14 cellular contexts compared by ENCODE assay signal in genomic region chr4:140122891-140123290, GRCh38.
"Had no signal": no experiment of that assay in that cellular context is flagged by ENCODE, and none has a peak within 500 bp of the region (broad histone marks: within the 10 kb centered on the region; RNA-seq: fewer than 3 reads in every experiment).

No MANE protein-coding gene starts in this region.

- H3K9me3 Mint-ChIP-seq: activated naive CD4-positive, alpha-beta T cell treated with anti-CD3 and anti-CD28 coated beads for 36 hours; activated T-helper 1 cell treated with anti-CD3 and anti-CD28 coated beads, Interleukin-12 subunit alpha, Interleukin-12 subunit beta, Interleukin-2, Interleukin-4 antibody, amounts not matched to agents 30 ng/mL and 10 ng/mL and 1 ng/mL, durations not matched to agents 14 hours and 24 hours and 36 hours; dendritic cell treated with granulocyte-macrophage colony-stimulating factor and Interleukin-4, amounts not matched to agents 40 ng/mL and 50 ng/mL, for 4 days; effector memory CD8-positive, alpha-beta T cell; memory B cell; stimulated activated effector memory CD8-positive, alpha-beta T cell treated with anti-CD3 and anti-CD28 coated beads, Interleukin-12 subunit alpha, Interleukin-12 subunit beta, amount 100 ng/mL, for 72 hours had no signal

- H3K4me1 Mint-ChIP-seq: memory B cell; stimulated activated effector memory CD8-positive, alpha-beta T cell treated with anti-CD3 and anti-CD28 coated beads, Interleukin-12 subunit alpha, Interleukin-12 subunit beta, amount 100 ng/mL, for 72 hours had no signal

- H3K4me1 ChIP-seq: psoas muscle, right lobe of liver had no signal

- H3K9me3 ChIP-seq: left ventricle myocardium inferior, psoas muscle, right lobe of liver had no signal

- H3K27me3 Mint-ChIP-seq: dendritic cell treated with granulocyte-macrophage colony-stimulating factor and Interleukin-4, amounts not matched to agents 40 ng/mL and 50 ng/mL, for 4 days; type B pancreatic cell had no signal

- H3K4me3 Mint-ChIP-seq: activated naive CD4-positive, alpha-beta T cell treated with anti-CD3 and anti-CD28 coated beads for 36 hours; activated T-helper 1 cell treated with anti-CD3 and anti-CD28 coated beads, Interleukin-12 subunit alpha, Interleukin-12 subunit beta, Interleukin-2, Interleukin-4 antibody, amounts not matched to agents 30 ng/mL and 10 ng/mL and 1 ng/mL, durations not matched to agents 14 hours and 24 hours and 36 hours; dendritic cell treated with granulocyte-macrophage colony-stimulating factor and Interleukin-4, amounts not matched to agents 40 ng/mL and 50 ng/mL, for 4 days; effector memory CD8-positive, alpha-beta T cell; memory B cell; nephron progenitor cell; stimulated activated effector memory CD8-positive, alpha-beta T cell treated with anti-CD3 and anti-CD28 coated beads, Interleukin-12 subunit alpha, Interleukin-12 subunit beta, amount 100 ng/mL, for 72 hours; type B pancreatic cell had no signal

- DNase-seq: activated naive CD4-positive, alpha-beta T cell treated with anti-CD3 and anti-CD28 coated beads for 36 hours; anterior cingulate cortex; cerebellar nuclear complex; effector memory CD8-positive, alpha-beta T cell; kidney; left ventricle myocardium inferior; nephron progenitor cell; psoas muscle; right lobe of liver had no signal

- H3K27ac Mint-ChIP-seq: activated naive CD4-positive, alpha-beta T cell treated with anti-CD3 and anti-CD28 coated beads for 36 hours; activated T-helper 1 cell treated with anti-CD3 and anti-CD28 coated beads, Interleukin-12 subunit alpha, Interleukin-12 subunit beta, Interleukin-2, Interleukin-4 antibody, amounts not matched to agents 30 ng/mL and 10 ng/mL and 1 ng/mL, durations not matched to agents 14 hours and 24 hours and 36 hours; dendritic cell treated with granulocyte-macrophage colony-stimulating factor and Interleukin-4, amounts not matched to agents 40 ng/mL and 50 ng/mL, for 4 days; effector memory CD8-positive, alpha-beta T cell; memory B cell; nephron progenitor cell; stimulated activated effector memory CD8-positive, alpha-beta T cell treated with anti-CD3 and anti-CD28 coated beads, Interleukin-12 subunit alpha, Interleukin-12 subunit beta, amount 100 ng/mL, for 72 hours; type B pancreatic cell had no signal

- H3K27ac ChIP-seq: left ventricle myocardium inferior, psoas muscle, right lobe of liver had no signal

- ATAC-seq: effector memory CD8-positive, alpha-beta T cell; psoas muscle; right lobe of liver; stimulated activated effector memory CD8-positive, alpha-beta T cell treated with anti-CD3 and anti-CD28 coated beads, Interleukin-12 subunit alpha, Interleukin-12 subunit beta, amount 100 ng/mL, for 72 hours had no signal

- H3K27me3 ChIP-seq: right lobe of liver had no signal

- H3K36me3 Mint-ChIP-seq: memory B cell; stimulated activated effector memory CD8-positive, alpha-beta T cell treated with anti-CD3 and anti-CD28 coated beads, Interleukin-12 subunit alpha, Interleukin-12 subunit beta, amount 100 ng/mL, for 72 hours had no signal
